ENCODE assay signal across 11 cellular contexts in the genomic region with DNA sequence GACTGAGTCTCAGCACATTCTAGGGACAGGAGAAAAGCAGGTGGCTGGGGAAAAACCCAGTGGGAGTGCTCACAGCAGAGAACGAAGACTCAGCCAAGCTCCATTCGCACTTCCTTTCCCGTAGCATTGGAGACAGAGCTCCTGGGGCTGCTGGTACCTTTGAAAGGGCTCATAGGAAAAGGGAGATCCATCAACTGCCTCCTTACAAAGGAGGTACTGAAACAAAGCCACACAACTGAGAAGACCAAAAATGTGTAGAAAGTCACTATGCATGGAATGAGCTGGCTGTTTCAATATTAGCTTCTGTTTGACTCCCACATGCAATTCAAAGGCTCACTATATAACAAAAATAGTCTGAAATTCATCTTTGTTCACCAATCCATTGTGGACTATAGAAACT. TPM values are rescaled to one million over a fixed set of nuclear protein-coding genes. Genes with fewer than 3 reads are reported as not detected.
DNase-seq lines count a peak whose midpoint lies in the region; ATAC-seq and TF ChIP-seq lines count a peak whose summit lies in the region.
"Had no signal": no experiment of that assay in that cellular context is flagged by ENCODE, and none has a peak within 500 bp of the region (broad histone marks: within the 10 kb centered on the region; RNA-seq: fewer than 3 reads in every experiment).

No MANE protein-coding gene starts in this region.

- no peak for TF ChIP-seq CTCF in GM13976 (IDR thresholded peaks at IDR 0.05; ENCODE audit: borderline replicate concordance, control extremely low read depth, extremely low read depth, insufficient read depth, missing control alignments)

- in situ Hi-C loops in GM13976 (cut with MboI; ENCODE audit: low sequenced_read_pairs, unreplicated experiment) = no loop called here

- DNase-seq in GM13976 (ENCODE audit: low spot score) = peak; percentile 66
- DNase-seq in cerebellum (ENCODE audit: low spot score) = peak; percentile 61
- no peak for DNase-seq in AG08396 (ENCODE audit: low spot score)
- DNase-seq: DMS53; effector memory CD8-positive, alpha-beta T cell; hypothalamus; NCI-H2081 treated with DMSO at 0.1 percent for 48 hours had no signal

- ATAC-seq in GM19395 (IDR thresholded peaks at IDR 0.05; ENCODE audit: unreplicated experiment) (peak; percentile 74), HG02884 (IDR thresholded peaks at IDR 0.05; ENCODE audit: unreplicated experiment) (peak; percentile 74), SK-N-SH treated with all-trans-retinoic acid at 6 μM for 48 hours (no peak), HG03520 (IDR thresholded peaks at IDR 0.05; ENCODE audit: unreplicated experiment) (no peak)
- ATAC-seq: effector memory CD8-positive, alpha-beta T cell had no signal

TF ChIP-seq in SK-N-SH treated with all-trans-retinoic acid at 6 μM for 48 hours, 23 proteins besides CTCF, POLR2A, EP300 and RAD21:
- TF ChIP-seq TOX (CRISPR knock-in tag; IDR thresholded peaks at IDR 0.05; ENCODE audit: borderline replicate concordance) (no peak), RARB (CRISPR knock-in tag; IDR thresholded peaks at IDR 0.05) (no peak)

RNA-seq across cellular contexts. Expression of a gene that starts 16.9 kb away (rescaled TPM):
- total RNA-seq in cerebellum = 11.3 TPM

RNA-seq across cellular contexts. Expression of a gene that starts 45.7 kb away (rescaled TPM):
- 0.82 TPM for total RNA-seq in cerebellum

RNA-seq across cellular contexts. Expression of a gene that starts 50.0 kb away (rescaled TPM):
- 8.0 TPM for total RNA-seq in cerebellum

Comparison
In these comparisons a context has a peak if more than half of its experiments do, and no peak if none do; other contexts are left out.
1. ATAC-seq: peak in GM19395 (single experiment) and HG02884 (single experiment); none in SK-N-SH treated with all-trans-retinoic acid at 6 μM for 48 hours (single experiment) and HG03520 (single experiment).